ENCODE assay signal across 16 cellular contexts in genomic region chr10:93152136-93152535, GRCh38.
DNase-seq lines count a peak whose midpoint lies in the region; ATAC-seq and TF ChIP-seq lines count a peak whose summit lies in the region.
"Had no signal": no experiment of that assay in that cellular context is flagged by ENCODE, and none has a peak within 500 bp of the region (broad histone marks: within the 10 kb centered on the region; RNA-seq: fewer than 3 reads in every experiment).

No MANE protein-coding gene starts in this region.

- no peak for TF ChIP-seq EP300 in Ishikawa (IDR thresholded peaks at IDR 0.05; ENCODE audit: borderline replicate concordance)

- peak overlapping the region; percentile 0 to 68 for H3K27ac ChIP-seq in breast epithelium
- no peak overlapping the region for H3K27ac ChIP-seq in prostate gland
- H3K27ac ChIP-seq: BLaER1, left ventricle myocardium inferior, neural progenitor cell had no signal

- H3K36me3 ChIP-seq in breast epithelium: no peaks in the 10 kb centered on the region
- H3K36me3 ChIP-seq in prostate gland: no peaks in the 10 kb centered on the region
- H3K36me3 ChIP-seq: BLaER1, left ventricle myocardium inferior, neural progenitor cell had no signal

- no peak for TF ChIP-seq CTCF in breast epithelium (IDR thresholded peaks at IDR 0.05)
- no peak for TF ChIP-seq CTCF in prostate gland (IDR thresholded peaks at IDR 0.05)

- H3K4me3 ChIP-seq in breast epithelium (no peak overlapping the region), prostate gland (no peak overlapping the region)
- H3K4me3 ChIP-seq: BLaER1, left ventricle myocardium inferior, neural progenitor cell had no signal

- H3K27me3 ChIP-seq in breast epithelium (no peaks in the 10 kb centered on the region), prostate gland (replicated peaks; ENCODE audit: insufficient read depth) (no peaks in the 10 kb centered on the region)
- H3K27me3 ChIP-seq: BLaER1, neural progenitor cell had no signal

- no peak for TF ChIP-seq POLR2A in breast epithelium (IDR thresholded peaks at IDR 0.05)
- TF ChIP-seq POLR2A in prostate gland (IDR thresholded peaks at IDR 0.05): no peak

- no peak for TF ChIP-seq RAD21 in Ishikawa (IDR thresholded peaks at IDR 0.05; ENCODE audit: low read depth)

- H3K9me3 ChIP-seq in breast epithelium: peaks cover 0 to 2% of the 10 kb centered on the region in 2 donors
- H3K9me3 ChIP-seq in prostate gland: no peaks in the 10 kb centered on the region

- DNase-seq in AG08395 (ENCODE audit: low spot score) (peak; percentile 89), breast epithelium (ENCODE audit: low spot score in 2 of 2) (no peak), kidney glomerular epithelial cell (lab: John Stamatoyannopoulos, UW) (peak; percentile 39), NCI-H69 (lab: John Stamatoyannopoulos, UW) (no peak), Right ventricle myocardium inferior (ENCODE audit: missing footprints) (no peak), prostate gland (ENCODE audit: low spot score) (no peak), NCI-H2227 treated with DMSO at 0.1 percent for 48 hours (lab: John Stamatoyannopoulos, UW) (no peak)
- DNase-seq: activated CD4-positive, alpha-beta T cell treated with anti-CD3 and anti-CD28 coated beads, Interleukin-2, amount 50 U/mL, for 1 hour; activated effector memory CD4-positive, alpha-beta T cell treated with Interleukin-2 at 50 U/mL for 16 hours; GF-D8; left ventricle myocardium inferior; NCI-H1436; stimulated activated CD4-positive, alpha-beta T cell treated with anti-CD3 and anti-CD28 coated beads, Interleukin-15, amount 100 ng/mL, for 24 hours had no signal

- intact Hi-C loops in breast epithelium (cut with DNase I; ENCODE audit: low total_unique reads) (no loop called here), Right ventricle myocardium inferior (cut with DNase I) (no loop called here), prostate gland (cut with DNase I) (no loop called here)

- no peak for ATAC-seq in Right ventricle myocardium inferior

- H3K4me1 ChIP-seq in breast epithelium (no peaks in the 10 kb centered on the region), prostate gland (replicated peaks) (no peaks in the 10 kb centered on the region)
- H3K4me1 ChIP-seq: left ventricle myocardium inferior, neural progenitor cell had no signal

TF ChIP-seq in Ishikawa, 13 proteins besides CTCF, POLR2A, EP300 and RAD21:
- TF ChIP-seq CEBPB (IDR thresholded peaks at IDR 0.05): no peak
- no peak for TF ChIP-seq REST (IDR thresholded peaks at IDR 0.05; ENCODE audit: low read depth)
- TF ChIP-seq ZBTB7A (IDR thresholded peaks at IDR 0.05; ENCODE audit: low read depth): 0 out of 2 replicates have a peak, but pooled peaks have one; percentile 35
- 0 out of 2 replicates have a peak, but pooled peaks have one; percentile 23 for TF ChIP-seq NFIC (IDR thresholded peaks at IDR 0.05)

Comparison
In these comparisons a context has a peak if more than half of its experiments do, and no peak if none do; other contexts are left out.
1. DNase-seq: peak in AG08395 (single experiment) and kidney glomerular epithelial cell (single experiment); none in breast epithelium (0 of 2), NCI-H69 (single experiment), Right ventricle myocardium inferior (single experiment), prostate gland (single experiment) and NCI-H2227 treated with DMSO at 0.1 percent for 48 hours (single experiment).
2. H3K27ac ChIP-seq: peak in breast epithelium (2 of 2); none in prostate gland (0 of 2).